In the genomic region with DNA sequence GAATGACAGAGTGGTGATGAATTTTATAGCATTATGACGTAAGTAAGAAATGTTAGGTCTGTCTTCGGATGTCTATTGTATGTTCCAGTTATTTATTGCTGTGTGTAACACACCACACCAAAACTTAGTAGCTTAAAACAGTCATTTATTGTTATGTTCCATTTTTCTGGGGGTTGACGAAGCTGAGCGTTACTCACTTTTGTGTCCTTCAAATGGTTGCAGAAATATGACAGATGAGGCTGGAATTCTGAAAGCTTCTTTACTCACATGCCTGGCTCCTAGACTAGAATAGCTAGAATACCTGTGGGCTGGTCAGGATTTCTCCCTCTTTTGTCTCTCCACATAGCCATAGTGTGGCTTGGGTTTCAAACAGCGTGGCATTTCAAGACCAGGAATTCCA, we compare ENCODE assay signal across 14 cellular contexts.
DNase-seq lines count a peak whose midpoint lies in the region; ATAC-seq, FAIRE-seq and TF ChIP-seq lines count a peak whose summit lies in the region.
"Had no signal": no experiment of that assay in that cellular context is flagged by ENCODE, and none has a peak within 500 bp of the region (broad histone marks: within the 10 kb centered on the region; RNA-seq: fewer than 3 reads in every experiment).

No MANE protein-coding gene starts in this region.

- H3K27me3 ChIP-seq in left ventricle myocardium inferior (ENCODE audit: low read depth) (no peaks in the 10 kb centered on the region), right cardiac atrium (ENCODE audit: control insufficient read depth, insufficient read depth) (no peaks in the 10 kb centered on the region)
- H3K27me3 ChIP-seq: BLaER1 had no signal

- H3K9me3 ChIP-seq in left ventricle myocardium inferior (replicated peaks): no peaks in the 10 kb centered on the region
- H3K9me3 ChIP-seq in right cardiac atrium (ENCODE audit: control insufficient read depth, low read length): no peaks in the 10 kb centered on the region
- H3K9me3 ChIP-seq: BLaER1 had no signal

- H3K36me3 ChIP-seq in left ventricle myocardium inferior: no peaks in the 10 kb centered on the region
- H3K36me3 ChIP-seq: BLaER1 had no signal

- TF ChIP-seq CTCF in left ventricle myocardium inferior (IDR thresholded peaks at IDR 0.05; ENCODE audit: borderline replicate concordance): no peak
- TF ChIP-seq CTCF in fibroblast of mammary gland (conservative IDR thresholded peaks at IDR 0.05; ENCODE audit: control insufficient read depth, insufficient read depth, low read depth, low read length): no peak

- no peak for FAIRE-seq in urothelium cell line (lab: Jason Lieb, UNC)

- ATAC-seq in right cardiac atrium (no peak), sciatic nerve (no peak), GM19324 (IDR thresholded peaks at IDR 0.05; ENCODE audit: low FRiP score, unreplicated experiment) (no peak), HG03045 (IDR thresholded peaks at IDR 0.05; ENCODE audit: unreplicated experiment) (no peak)
- ATAC-seq: activated T-cell treated with anti-CD3 and anti-CD28 coated beads, Interleukin-2, amount 50 U/mL, for 4 hours had no signal

- H3K4me3 ChIP-seq in left ventricle myocardium inferior (no peak overlapping the region), right cardiac atrium (ENCODE audit: low read length) (no peak overlapping the region), fibroblast of mammary gland (ENCODE audit: control insufficient read depth, low read depth, low read length) (no peak overlapping the region)
- H3K4me3 ChIP-seq: BLaER1, coronary artery had no signal

- intact Hi-C loops in left ventricle myocardium inferior (cut with micrococcal nuclease): no loop called here
- intact Hi-C loops in right cardiac atrium (cut with DNase I): no loop called here
- intact Hi-C loops in sciatic nerve (cut with DNase I): loop anchor here (2.0 kb wide), 1 partner anchor 64 kb away; no protein-coding TSS in a partner anchor

- no peak for DNase-seq in left ventricle myocardium inferior
- DNase-seq in right cardiac atrium: no peak
- DNase-seq in SW 1271 (lab: John Stamatoyannopoulos, UW): peak; percentile 35 to 42
- peak; percentile 79 for DNase-seq in fibroblast of mammary gland (ENCODE audit: low read depth)
- DNase-seq in urothelium cell line (ENCODE audit: low spot score): peak; percentile 71
- no peak for DNase-seq in sciatic nerve (ENCODE audit: low spot score)
- DNase-seq: activated T-cell treated with anti-CD3 and anti-CD28 coated beads, Interleukin-2, amount 50 U/mL, for 4 hours; NCI-H1436 treated with DMSO at 0.1 percent for 48 hours; T-helper 9 cell had no signal

- H3K27ac ChIP-seq in left ventricle myocardium inferior (replicated peaks) (peak overlapping the region; percentile 61), right cardiac atrium (ENCODE audit: low read length) (no peak overlapping the region)
- H3K27ac ChIP-seq: BLaER1, coronary artery, HL-60 had no signal

- WGBS in right cardiac atrium: 96% methylated on average over 5 of the region's 5 CpGs

- H3K4me1 ChIP-seq in left ventricle myocardium inferior: peaks cover 26% of the 10 kb centered on the region
- no peaks in the 10 kb centered on the region for H3K4me1 ChIP-seq in right cardiac atrium (ENCODE audit: control insufficient read depth, insufficient read depth, low read length)

Comparison
In these comparisons a context has a peak if more than half of its experiments do, and no peak if none do; other contexts are left out.
1. DNase-seq: peak in SW 1271 (2 of 2), fibroblast of mammary gland (single experiment) and urothelium cell line (single experiment); none in left ventricle myocardium inferior (single experiment), right cardiac atrium (0 of 3) and sciatic nerve (single experiment).